In genomic region chr2:97113050-97113881, GRCh38 we compare ENCODE assay signal across 8 cellular contexts. TPM values are rescaled to one million over a fixed set of nuclear protein-coding genes. Genes with fewer than 3 reads are reported as not detected.
DNase-seq lines count a peak whose midpoint lies in the region; ATAC-seq and TF ChIP-seq lines count a peak whose summit lies in the region.
"Not testable (repeated sequence)": the region's sequence is repeated elsewhere in the genome, so short reads cannot be mapped to it uniquely, and the experiment has no call there.

TSS of gene ANKRD36 (plus strand) at chr2:97113153. CDS start at chr2:97113740, 587 bp downstream.

- H3K27ac Mint-ChIP-seq in T-helper 17 cell (peak within 1 kb of the TSS; percentile 96), glutamatergic neuron (ENCODE audit: unreplicated experiment) (peak within 1 kb of the TSS; percentile 95), neural crest cell (ENCODE audit: unreplicated experiment) (peak within 1 kb of the TSS; percentile 99)

- H3K4me3 Mint-ChIP-seq in T-helper 17 cell (peak within 1 kb of the TSS; percentile 98), glutamatergic neuron (ENCODE audit: unreplicated experiment) (peak within 1 kb of the TSS; percentile 98), neural crest cell (peak within 1 kb of the TSS; percentile 99)

- not testable (repeated sequence) for H3K9me3 ChIP-seq in T-helper 17 cell (ENCODE audit: control insufficient read depth, low read length, poor library complexity, severe bottlenecking)

- DNase-seq in D341Med (ENCODE audit: low spot score): peak; percentile 79
- DNase-seq in T-helper 17 cell: peak; percentile 77 to 79 (median 78)
- peak; percentile 60 for DNase-seq in amniotic epithelial cell (ENCODE audit: low read depth)
- peak; percentile 83 for DNase-seq in glutamatergic neuron
- DNase-seq in neural crest cell (ENCODE audit: low read depth, low spot score): peak; percentile 76
- DNase-seq in stimulated activated CD8-positive, alpha-beta memory T cell treated with anti-CD3 and anti-CD28 coated beads, Interleukin-7, amount 100 ng/mL, for 1 hour (ENCODE audit: low read depth in 2 of 2): peak; percentile 55 to 61

- ATAC-seq in GM21367 (IDR thresholded peaks at IDR 0.05; ENCODE audit: unreplicated experiment) (peak; percentile 91), HG03460 (IDR thresholded peaks at IDR 0.05; ENCODE audit: unreplicated experiment) (peak; percentile 89), T-helper 17 cell (peak; percentile 91)

- H3K36me3 Mint-ChIP-seq in T-helper 17 cell (ENCODE audit: low read depth); glutamatergic neuron (ENCODE audit: unreplicated experiment); neural crest cell (ENCODE audit: low read depth): not testable (repeated sequence)

- H3K9me3 Mint-ChIP-seq in glutamatergic neuron (ENCODE audit: unreplicated experiment); neural crest cell: not testable (repeated sequence)

- H3K4me1 Mint-ChIP-seq in T-helper 17 cell; glutamatergic neuron (ENCODE audit: low read depth, unreplicated experiment): not testable (repeated sequence)
- H3K4me1 Mint-ChIP-seq in neural crest cell: peaks cover 17% of the 10 kb centered on the region

- TF ChIP-seq CTCF in glutamatergic neuron (IDR thresholded peaks at IDR 0.05; ENCODE audit: partially characterized antibody, unreplicated experiment): not testable (repeated sequence)
- TF ChIP-seq CTCF in neural crest cell (conservative IDR thresholded peaks at IDR 0.05): peak; percentile 47

- H3K27me3 Mint-ChIP-seq in T-helper 17 cell: peaks cover 13% of the 10 kb centered on the region
- H3K27me3 Mint-ChIP-seq in glutamatergic neuron (ENCODE audit: unreplicated experiment); neural crest cell (ENCODE audit: low read depth): not testable (repeated sequence)

RNA-seq across cellular contexts. Expression of gene ANKRD36, which starts in this region (rescaled TPM):
- total RNA-seq in T-helper 17 cell (10 to 100 TPM; 65.5 to 70.1 TPM), glutamatergic neuron (ENCODE audit: unreplicated experiment) (51.1 TPM), neural crest cell (36.0 and 36.2 TPM in 2 replicates)

Comparison
In these comparisons a context has a peak if more than half of its experiments do, and no peak if none do; other contexts are left out.
1. Peak in every context shown above with its lines: DNase-seq and ATAC-seq.